19 cellular contexts compared by ENCODE assay signal in genomic region chr6:168128631-168129291, GRCh38. TPM values are rescaled to one million over a fixed set of nuclear protein-coding genes. Genes with fewer than 3 reads are reported as not detected.
"Had no signal": no experiment of that assay in that cellular context is flagged by ENCODE, and none has a peak within 500 bp of the region (broad histone marks: within the 10 kb centered on the region; RNA-seq: fewer than 3 reads in every experiment).

No MANE protein-coding gene starts in this region.

- H3K9me3 ChIP-seq: gastrocnemius medialis, psoas muscle, thoracic aorta, upper lobe of right lung had no signal

- H3K4me3 ChIP-seq: gastrocnemius medialis, psoas muscle, thoracic aorta, upper lobe of right lung had no signal

- H3K4me1 Mint-ChIP-seq: activated CD4-positive, alpha-beta T cell treated with anti-CD3 and anti-CD28 coated beads for 36 hours; stimulated activated naive B cell treated with anti-CD40 and anti-IgM and Interleukin-4, amounts not matched to agents 10 μg/mL and 1 μg/mL and 100 μg/mL, for 72 hours had no signal

- DNase-seq: activated CD4-positive, alpha-beta memory T cell treated with anti-CD3 and anti-CD28 coated beads for 36 hours; activated CD4-positive, alpha-beta T cell treated with anti-CD3 and anti-CD28 coated beads for 36 hours; activated naive CD4-positive, alpha-beta T cell treated with anti-CD3 and anti-CD28 coated beads for 36 hours; activated T-cell treated with anti-CD3 and anti-CD28 coated beads, Interleukin-2, amount 50 U/mL, for 4 hours; erythroblast; gastrocnemius medialis; kidney glomerular epithelial cell; mesendoderm; nephron progenitor cell; occipital lobe; stimulated activated naive B cell treated with anti-CD40 and anti-IgM and Interleukin-4, amounts not matched to agents 10 μg/mL and 1 μg/mL and 100 μg/mL, for 72 hours; upper lobe of right lung had no signal

- H3K27ac ChIP-seq: gastrocnemius medialis, psoas muscle, thoracic aorta, upper lobe of right lung had no signal

- H3K27me3 ChIP-seq: gastrocnemius medialis, upper lobe of right lung had no signal

- H3K4me3 Mint-ChIP-seq: activated CD4-positive, alpha-beta memory T cell treated with anti-CD3 and anti-CD28 coated beads for 36 hours; activated CD4-positive, alpha-beta T cell treated with anti-CD3 and anti-CD28 coated beads for 36 hours; activated naive CD4-positive, alpha-beta T cell treated with anti-CD3 and anti-CD28 coated beads for 36 hours; activated T-cell treated with anti-CD3 and anti-CD28 coated beads, Interleukin-2, amount 50 U/mL, for 4 hours; brain; nephron progenitor cell; stimulated activated naive B cell treated with anti-CD40 and anti-IgM and Interleukin-4, amounts not matched to agents 10 μg/mL and 1 μg/mL and 100 μg/mL, for 72 hours had no signal

- H3K36me3 ChIP-seq: gastrocnemius medialis, thoracic aorta, upper lobe of right lung had no signal

- H3K9me3 Mint-ChIP-seq: activated CD4-positive, alpha-beta memory T cell treated with anti-CD3 and anti-CD28 coated beads for 36 hours; activated naive CD4-positive, alpha-beta T cell treated with anti-CD3 and anti-CD28 coated beads for 36 hours; activated T-cell treated with anti-CD3 and anti-CD28 coated beads, Interleukin-2, amount 50 U/mL, for 4 hours; nephron progenitor cell; stimulated activated naive B cell treated with anti-CD40 and anti-IgM and Interleukin-4, amounts not matched to agents 10 μg/mL and 1 μg/mL and 100 μg/mL, for 72 hours had no signal

- ATAC-seq: activated CD4-positive, alpha-beta T cell treated with anti-CD3 and anti-CD28 coated beads for 36 hours; activated T-cell treated with anti-CD3 and anti-CD28 coated beads, Interleukin-2, amount 50 U/mL, for 4 hours; gastrocnemius medialis; psoas muscle; sciatic nerve; stimulated activated naive B cell treated with anti-CD40 and anti-IgM and Interleukin-4, amounts not matched to agents 10 μg/mL and 1 μg/mL and 100 μg/mL, for 72 hours; upper lobe of right lung had no signal

- H3K27ac Mint-ChIP-seq: activated CD4-positive, alpha-beta memory T cell treated with anti-CD3 and anti-CD28 coated beads for 36 hours; activated CD4-positive, alpha-beta T cell treated with anti-CD3 and anti-CD28 coated beads for 36 hours; activated naive CD4-positive, alpha-beta T cell treated with anti-CD3 and anti-CD28 coated beads for 36 hours; brain; nephron progenitor cell had no signal

- H3K36me3 Mint-ChIP-seq: activated CD4-positive, alpha-beta memory T cell treated with anti-CD3 and anti-CD28 coated beads for 36 hours; brain; stimulated activated naive B cell treated with anti-CD40 and anti-IgM and Interleukin-4, amounts not matched to agents 10 μg/mL and 1 μg/mL and 100 μg/mL, for 72 hours had no signal

- FAIRE-seq: colon, endometrium had no signal

- H3K4me1 ChIP-seq: upper lobe of right lung had no signal

RNA-seq across cellular contexts. Expression of gene FRMD1, which starts 49.7 kb away (rescaled TPM):
- total RNA-seq: activated CD4-positive, alpha-beta memory T cell treated with anti-CD3 and anti-CD28 coated beads for 36 hours; activated CD4-positive, alpha-beta T cell treated with anti-CD3 and anti-CD28 coated beads for 36 hours; activated naive CD4-positive, alpha-beta T cell treated with anti-CD3 and anti-CD28 coated beads for 36 hours; activated T-cell treated with anti-CD3 and anti-CD28 coated beads, Interleukin-2, amount 50 U/mL, for 4 hours; occipital lobe; T-helper 2 cell treated with Interferon-gamma antibody and Interleukin-4, amounts not matched to agents 100 ng/mL and 5 ng/mL, for 36 hours; thoracic aorta had no signal
